In the genomic region with DNA sequence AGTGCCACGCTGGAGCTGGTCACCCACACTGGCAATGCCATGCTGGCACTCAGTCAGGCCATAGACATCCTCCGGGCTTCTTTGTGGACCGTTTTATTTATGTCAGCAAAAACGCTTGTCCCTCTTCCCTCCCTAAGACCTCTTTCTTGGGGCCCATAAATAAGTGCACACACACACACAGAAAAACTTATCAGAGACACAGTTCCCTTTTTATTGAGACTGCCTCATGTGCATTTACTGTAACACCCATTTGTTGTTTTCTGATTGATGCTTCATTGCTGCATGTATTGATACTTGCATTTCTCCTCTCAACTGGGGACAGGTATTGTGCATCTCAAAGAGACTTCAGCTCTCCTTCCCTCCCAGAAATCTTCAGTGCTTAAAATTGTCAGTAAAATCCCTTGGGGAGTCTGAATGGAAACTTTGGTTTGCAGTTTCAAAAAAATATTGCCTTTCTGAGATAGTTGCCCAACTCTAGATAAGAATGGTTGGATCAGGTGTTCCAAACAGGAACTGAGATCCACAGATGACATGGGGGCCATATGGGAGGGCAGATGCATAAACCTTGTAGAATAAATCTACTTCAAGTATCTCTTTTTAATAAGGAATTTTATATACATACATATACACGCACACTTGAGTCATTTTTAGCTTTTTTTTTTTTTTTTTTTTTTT, we compare ENCODE assay signal across 16 cellular contexts.
"Had no signal": no experiment of that assay in that cellular context is flagged by ENCODE, and none has a peak within 500 bp of the region (broad histone marks: within the 10 kb centered on the region; RNA-seq: fewer than 3 reads in every experiment).

No MANE protein-coding gene starts in this region.

- H3K27ac ChIP-seq: cardiac muscle cell, esophagus squamous epithelium, neutrophil, skin epidermis had no signal

- H3K27ac Mint-ChIP-seq: activated naive CD8-positive, alpha-beta T cell treated with anti-CD3 and anti-CD28 coated beads, Interleukin-2, amount 50 U/mL, for 24 hours; activated T-cell treated with anti-CD3 and anti-CD28 coated beads, Interleukin-2, amount 50 U/mL, for 72 hours; type B pancreatic cell had no signal

- H3K4me3 ChIP-seq: cardiac muscle cell, esophagus squamous epithelium, mucosa of descending colon, skin epidermis had no signal

- DNase-seq: activated CD4-positive, alpha-beta memory T cell treated with anti-CD3 and anti-CD28 coated beads, Interleukin-2, amount 10 ng/mL, durations not matched to agents 7 days and 5 days; activated CD4-positive, alpha-beta T cell treated with anti-CD3 and anti-CD28 coated beads for 1 hour; activated naive CD4-positive, alpha-beta T cell; activated naive CD8-positive, alpha-beta T cell treated with anti-CD3 and anti-CD28 coated beads, Interleukin-2, amount 50 U/mL, for 24 hours; activated T-cell treated with anti-CD3 and anti-CD28 coated beads, Interleukin-2, amount 50 U/mL, for 72 hours; esophagus squamous epithelium; foreskin fibroblast; left colon; mucosa of descending colon; naive thymus-derived CD8-positive, alpha-beta T cell; posterior cingulate gyrus; stimulated activated CD4-positive, alpha-beta T cell treated with anti-CD3 and anti-CD28 coated beads, Interleukin-4, amount 100 ng/mL, for 4 hours had no signal

- ATAC-seq: activated naive CD8-positive, alpha-beta T cell treated with anti-CD3 and anti-CD28 coated beads, Interleukin-2, amount 50 U/mL, for 24 hours; activated T-cell treated with anti-CD3 and anti-CD28 coated beads, Interleukin-2, amount 50 U/mL, for 72 hours; left colon; mucosa of descending colon; naive thymus-derived CD8-positive, alpha-beta T cell had no signal

- H3K4me3 Mint-ChIP-seq: activated CD4-positive, alpha-beta memory T cell treated with anti-CD3 and anti-CD28 coated beads, Interleukin-2, amount 10 ng/mL, durations not matched to agents 7 days and 5 days; activated naive CD8-positive, alpha-beta T cell treated with anti-CD3 and anti-CD28 coated beads, Interleukin-2, amount 50 U/mL, for 24 hours; activated T-cell treated with anti-CD3 and anti-CD28 coated beads, Interleukin-2, amount 50 U/mL, for 72 hours; naive thymus-derived CD8-positive, alpha-beta T cell; type B pancreatic cell had no signal

- H3K27me3 ChIP-seq: cardiac muscle cell, esophagus squamous epithelium, neutrophil had no signal

- H3K9me3 ChIP-seq: esophagus squamous epithelium, mucosa of descending colon, neutrophil had no signal

- H3K27me3 Mint-ChIP-seq: activated CD4-positive, alpha-beta memory T cell treated with anti-CD3 and anti-CD28 coated beads, Interleukin-2, amount 10 ng/mL, durations not matched to agents 7 days and 5 days; activated naive CD8-positive, alpha-beta T cell treated with anti-CD3 and anti-CD28 coated beads, Interleukin-2, amount 50 U/mL, for 24 hours; naive thymus-derived CD8-positive, alpha-beta T cell; type B pancreatic cell had no signal

- H3K9me3 Mint-ChIP-seq: activated CD4-positive, alpha-beta memory T cell treated with anti-CD3 and anti-CD28 coated beads, Interleukin-2, amount 10 ng/mL, durations not matched to agents 7 days and 5 days; activated naive CD8-positive, alpha-beta T cell treated with anti-CD3 and anti-CD28 coated beads, Interleukin-2, amount 50 U/mL, for 24 hours; activated T-cell treated with anti-CD3 and anti-CD28 coated beads, Interleukin-2, amount 50 U/mL, for 72 hours; naive thymus-derived CD8-positive, alpha-beta T cell; type B pancreatic cell had no signal
